In genomic region chr2:15391771-15392170, GRCh38 we compare ENCODE assay signal across 23 cellular contexts.
"Had no signal": no experiment of that assay in that cellular context is flagged by ENCODE, and none has a peak within 500 bp of the region (broad histone marks: within the 10 kb centered on the region; RNA-seq: fewer than 3 reads in every experiment).

No MANE protein-coding gene starts in this region.

- H3K4me3 ChIP-seq: MG63, SJSA1 had no signal

- ATAC-seq: HepG2 had no signal

- H3K4me1 ChIP-seq: SJSA1 had no signal

- H3K27me3 ChIP-seq: MG63, SJSA1 had no signal

- H3K27ac ChIP-seq: SJSA1 had no signal

- H3K9me2 ChIP-seq: SK-N-SH had no signal

- H3K9me3 ChIP-seq: MG63, SJSA1 had no signal

- H3K4me2 ChIP-seq: SK-N-SH had no signal

- H3K9ac ChIP-seq: SK-N-SH had no signal

- DNase-seq: IMR-90, Karpas-422, KG1, MG63, NCI-H1092, NCI-H1105 treated with DMSO at 0.1 percent for 48 hours, NCI-H1417 treated with DMSO at 0.1 percent for 48 hours, NCI-H187, NCI-H2029, NCI-H2081 treated with DMSO at 0.1 percent for 48 hours, NCI-H2171, NCI-H226, NCI-H446, NCI-H510A, NCI-H524 treated with DMSO at 0.1 percent for 48 hours, NCI-H69, NCI-H774, Right ventricle myocardium superior, RPMI8226, SIG-M5, SK-N-SH had no signal
